ENCODE assay signal across 8 cellular contexts in genomic region chr1:111988743-111989453, GRCh38. TPM values are rescaled to one million over a fixed set of nuclear protein-coding genes. Genes with fewer than 3 reads are reported as not detected.
DNase-seq lines count a peak whose midpoint lies in the region; ATAC-seq, FAIRE-seq and TF ChIP-seq lines count a peak whose summit lies in the region.

No MANE protein-coding gene starts in this region.

- H3K27ac ChIP-seq in GM12878 (ENCODE audit: control insufficient read depth, insufficient read depth) = no peak overlapping the region
- H3K27ac ChIP-seq in tibial artery = peak overlapping the region; percentile 74 to 79
- H3K27ac ChIP-seq in effector memory CD4-positive, alpha-beta T cell (ENCODE audit: insufficient read depth, low read length, poor library complexity, severe bottlenecking) = no peak overlapping the region

- SMC1A ChIA-PET in GM12878 (lab: Charles Lee; ENCODE audit: uncharacterized antibody, unreplicated experiment) = interaction anchor here (1.3 kb wide), 1 partner anchor 18 kb away, joined by 3 read pairs; no protein-coding TSS in a partner anchor

- no peaks in the 10 kb centered on the region for H3K36me3 ChIP-seq in GM12878 (ENCODE audit: control insufficient read depth in 2 of 2, insufficient read depth in 2 of 2, low read length in 1 of 2)
- no peaks in the 10 kb centered on the region for H3K36me3 ChIP-seq in tibial artery
- H3K36me3 ChIP-seq in effector memory CD4-positive, alpha-beta T cell (ENCODE audit: control insufficient read depth, insufficient read depth, low read length) = no peaks in the 10 kb centered on the region

- intact Hi-C loops in GM12878 (cut with micrococcal nuclease; ENCODE audit: unreplicated experiment) = no loop called here
- intact Hi-C loops in lower leg skin (cut with DNase I; ENCODE audit: low total_unique reads) = no loop called here
- intact Hi-C loops in tibial artery (cut with DNase I; ENCODE audit: low total_unique reads) = loop anchor here (10.0 kb wide), 1 partner anchor 84 kb away; no protein-coding TSS in a partner anchor

- ATAC-seq in GM12878 = no peak
- no peak for ATAC-seq in HG02610 (IDR thresholded peaks at IDR 0.05; ENCODE audit: unreplicated experiment)

- CTCF ChIA-PET in GM12878 (lab: Yijun Ruan, JAX) = no interaction called here

- peaks cover 9 to 11% of the 10 kb centered on the region in 2 experiments; a peak in 2 of 4 replicates for H3K27me3 ChIP-seq in GM12878 (replicated peaks in 1 of 2; ENCODE audit: control insufficient read depth in 2 of 2, insufficient read depth in 2 of 2, low read length in 1 of 2)
- no peaks in the 10 kb centered on the region for H3K27me3 ChIP-seq in tibial artery
- H3K27me3 ChIP-seq in effector memory CD4-positive, alpha-beta T cell (replicated peaks; ENCODE audit: control insufficient read depth, insufficient read depth, low read length, poor library complexity, severe bottlenecking) = peaks cover 28% of the 10 kb centered on the region

- POLR2A ChIA-PET in GM12878 (lab: Charles Lee) = no interaction called here

- 34% methylated on average over 34 of the region's 51 CpGs for WGBS in GM12878 (ENCODE audit: insufficient coverage, insufficient replicate concordance, low lambda C conversion rate, missing lambda C conversion rate)
- 4 to 5% methylated on average over 26 to 31 of the region's 51 CpGs for WGBS in lower leg skin, 2 donors

- H3K79me2 ChIP-seq in GM12878 (ENCODE audit: control insufficient read depth, insufficient read depth, low read length) = no peaks in the 10 kb centered on the region

- DNase-seq in activated CD8-positive, alpha-beta memory T cell treated with anti-CD3 and anti-CD28 coated beads, Interleukin-2, amount 50 U/mL, for 48 hours = peak; percentile 51
- DNase-seq in activated CD8-positive, alpha-beta memory T cell treated with anti-CD3 and anti-CD28 coated beads for 24 hours = no peak
- DNase-seq in GM12878 (ENCODE audit: low read depth, low spot score) (no peak), lower leg skin (ENCODE audit: low spot score in 2 of 2) (peak in 1 of 2 donors; percentile 16), tibial artery (no peak), NCI-H510A treated with DMSO at 0.1 percent for 48 hours (lab: John Stamatoyannopoulos, UW) (no peak)
- no peak for DNase-seq in effector memory CD4-positive, alpha-beta T cell

- TF ChIP-seq RAD21 in GM12878 (IDR thresholded peaks at IDR 0.05; ENCODE audit: insufficient read depth, low read depth, low read length) = no peak

- TF ChIP-seq CTCF in GM12878 (IDR thresholded peaks at IDR 0.05 in 2 of 3, conservative IDR thresholded peaks at IDR 0.05 in 1 of 3; ENCODE audit: control insufficient read depth in 2 of 3, extremely low read depth in 1 of 3, insufficient read depth in 1 of 3, low read depth in 3 of 3, low read length in 3 of 3) (no peak), lower leg skin (IDR thresholded peaks at IDR 0.05) (no peak), tibial artery (IDR thresholded peaks at IDR 0.05) (no peak)

- peak overlapping the region; percentile 17; the same call in 1 of the 2 replicates for H3K4me2 ChIP-seq in GM12878 (ENCODE audit: control insufficient read depth, insufficient read depth)

- no peak overlapping the region for H3K9ac ChIP-seq in GM12878 (ENCODE audit: control insufficient read depth, insufficient read depth, low read length)

- BruUV-seq in GM12878 (replicated peaks; lab: Mats Ljungman, UMichigan) = no TSS peak

- no peak for FAIRE-seq in GM12878 (lab: Jason Lieb, UNC)

- RAD21 ChIA-PET in GM12878 (lab: Charles Lee; ENCODE audit: unreplicated experiment) = no interaction called here

- in situ Hi-C loops in GM12878 (cut with MboI) = no loop called here

- H3K4me1 ChIP-seq in GM12878 (ENCODE audit: control insufficient read depth, insufficient read depth, low read length) (no peaks in the 10 kb centered on the region), tibial artery (peaks cover 0 to 43% (median 24%) of the 10 kb centered on the region in 4 donors)
- peaks cover 2% of the 10 kb centered on the region for H3K4me1 ChIP-seq in effector memory CD4-positive, alpha-beta T cell (ENCODE audit: control insufficient read depth, insufficient read depth, low read length, poor library complexity, severe bottlenecking)

- H3K4me3 ChIP-seq in GM12878 = no peak overlapping the region
- peak overlapping the region; percentile 14 for H3K4me3 ChIP-seq in lower leg skin (ENCODE audit: low read depth, poor library complexity, severe bottlenecking)
- peak overlapping the region; percentile 67 to 85 for H3K4me3 ChIP-seq in tibial artery
- H3K4me3 ChIP-seq in effector memory CD4-positive, alpha-beta T cell (ENCODE audit: insufficient read depth, low read depth, low read length, poor library complexity, severe bottlenecking) = no peak overlapping the region

- TF ChIP-seq POLR2A in GM12878 (IDR thresholded peaks at IDR 0.05; ENCODE audit: low read depth, low read length) (no peak), lower leg skin (IDR thresholded peaks at IDR 0.05) (no peak)

- TF ChIP-seq EP300 in GM12878 (IDR thresholded peaks at IDR 0.05; ENCODE audit: borderline replicate concordance in 1 of 2, control insufficient read depth in 1 of 2, low read depth in 2 of 2, low read length in 2 of 2) = no peak

- H4K20me1 ChIP-seq in GM12878 (ENCODE audit: control insufficient read depth, insufficient read depth) = no peaks in the 10 kb centered on the region; the same call in 1 of the 2 replicates

- H2AFZ ChIP-seq in GM12878 (ENCODE audit: control insufficient read depth, low read depth, low read length) = no peak overlapping the region

- H3K9me3 ChIP-seq in GM12878 (replicated peaks; ENCODE audit: control insufficient read depth, insufficient read depth, low read length) = no peaks in the 10 kb centered on the region
- H3K9me3 ChIP-seq in tibial artery = no peaks in the 10 kb centered on the region
- H3K9me3 ChIP-seq in effector memory CD4-positive, alpha-beta T cell (ENCODE audit: control insufficient read depth, low read length) = no peaks in the 10 kb centered on the region

TF ChIP-seq in GM12878, 131 proteins besides CTCF, POLR2A, EP300 and RAD21:
- TF ChIP-seq IKZF1 (conservative IDR thresholded peaks at IDR 0.05) = no peak
- no peak for TF ChIP-seq NR2C1 (IDR thresholded peaks at IDR 0.05)
- TF ChIP-seq SUZ12 (IDR thresholded peaks at IDR 0.05; ENCODE audit: unreplicated experiment) = peak; percentile 1
- TF ChIP-seq ESRRA (IDR thresholded peaks at IDR 0.05; ENCODE audit: low read length) = no peak
TF ChIP-seq in GM12878: peak in this region for 1.

RNA-seq across cellular contexts. Expression of gene KCND3, which starts 0.6 kb away (rescaled TPM):
- not detected in 2 replicates for total RNA-seq in GM12878 (2013; cell fraction: nucleolus; rRNA removed)
- total RNA-seq in GM12878 (2014; rRNA removed) (not detected in 2 replicates), GM12878 (2014; rRNA removed; fragmentation: Illumina TruSeq; extraction: Trizol) (not detected in 2 replicates), GM12878 (2021) (not detected in 2 replicates), lower leg skin (10 to 100 TPM in 2 of 4 donors, 1 to 10 TPM in 2; 7.4 to 20.4 (median 9.8) TPM)
- not detected for polyA plus RNA-seq in GM12878 (2011; ENCODE audit: low read depth)
- polyA plus RNA-seq in GM12878 (2011; rRNA removed) (not detected in 2 replicates), GM12878 (2014; fragmentation: Illumina TruSeq; extraction: Trizol) (not detected in 2 replicates), GM12878 (2014; fragmentation: Nextera tagmentation; extraction: Ambion mirVana) (under 1 TPM in 1 of 2 experiments, not detected in 1; 0.02 TPM), GM12878 (2014; rRNA removed) (not detected in 2 replicates), GM12878 (2016; fragmentation: Nextera tagmentation; extraction: Ambion mirVana) (not detected)
- polyA plus RNA-seq in GM12878 (2011; cell fraction: cytosol; rRNA removed) = not detected in 2 replicates
- not detected in 2 replicates for polyA plus RNA-seq in GM12878 (2011; cell fraction: nucleus; rRNA removed)
- polyA plus RNA-seq in GM12878 (2012) = not detected in 2 replicates
- polyA minus RNA-seq in GM12878 (2011; rRNA and poly(A)+ RNA removed) = not detected in 2 replicates
- not detected in 2 replicates for polyA minus RNA-seq in GM12878 (2011; cell fraction: cytosol; rRNA and poly(A)+ RNA removed)
- polyA minus RNA-seq in GM12878 (2011; cell fraction: nucleus; rRNA and poly(A)+ RNA removed) = not detected in 2 replicates

Comparison
In these comparisons a context has a peak if more than half of its experiments do, and no peak if none do; other contexts are left out.
1. H3K27ac ChIP-seq: peak in tibial artery (2 of 2); none in GM12878 (single experiment) and effector memory CD4-positive, alpha-beta T cell (single experiment).
2. H3K4me3 ChIP-seq: peak in lower leg skin (single experiment) and tibial artery (2 of 2); none in GM12878 (single experiment) and effector memory CD4-positive, alpha-beta T cell (single experiment).
3. RNA of gene KCND3, which starts 0.6 kb away (total RNA-seq): 7.4 to 20.4 TPM in lower leg skin; not detected in GM12878; every median in the first group is over 4 times any median in the second.